Comparison of ENCODE assay signal across 24 cellular contexts in genomic region chr10:86508217-86508616, GRCh38.
"Had no signal": no experiment of that assay in that cellular context is flagged by ENCODE, and none has a peak within 500 bp of the region (broad histone marks: within the 10 kb centered on the region; RNA-seq: fewer than 3 reads in every experiment).

No MANE protein-coding gene starts in this region.

- H3K4me3 ChIP-seq: breast epithelium, esophagus muscularis mucosa, skin epidermis, testis, transverse colon, uterus had no signal

- H3K9me3 ChIP-seq: breast epithelium, esophagus muscularis mucosa, testis, transverse colon, uterus had no signal

- DNase-seq: activated CD4-positive, alpha-beta memory T cell treated with anti-CD3 and anti-CD28 coated beads, Interleukin-2, amount 10 ng/mL, durations not matched to agents 7 days and 5 days; activated CD4-positive, alpha-beta T cell treated with anti-CD3 and anti-CD28 coated beads for 1 hour; activated CD4-positive, alpha-beta T cell treated with anti-CD3 and anti-CD28 coated beads, Interleukin-2, amount 10 ng/mL, durations not matched to agents 7 days and 5 days; activated gamma-delta T cell treated with Interleukin-2 at 50 U/mL for 16 hours; activated naive CD4-positive, alpha-beta T cell treated with anti-CD3 and anti-CD28 coated beads, Interleukin-2, amount 50 U/mL, for 16 hours; activated T-cell treated with anti-CD3 and anti-CD28 coated beads, Interleukin-2, amount 50 U/mL, for 4 hours; amniotic stem cell; endodermal cell; foreskin melanocyte; left cardiac atrium; left ventricle myocardium superior; nucleus accumbens; stimulated activated CD4-positive, alpha-beta T cell treated with anti-CD3 and anti-CD28 coated beads, Interleukin-12 subunit alpha, Interleukin-12 subunit beta, amount 100 ng/mL, for 4 hours; stimulated activated CD4-positive, alpha-beta T cell treated with anti-CD3 and anti-CD28 coated beads, Interleukin-4, amount 100 ng/mL, for 1 hour; stimulated activated naive CD8-positive, alpha-beta T cell treated with anti-CD3 and anti-CD28 coated beads, Interleukin-15, Interleukin-2, amounts not matched to agents 100 U/mL and 50 U/mL, for 24 hours; T-helper 2 cell; testis; transverse colon; uterus had no signal

- H3K27ac ChIP-seq: breast epithelium, esophagus muscularis mucosa, skin epidermis, testis, transverse colon, uterus had no signal

- H3K4me1 ChIP-seq: breast epithelium had no signal

- H3K27me3 ChIP-seq: breast epithelium, esophagus muscularis mucosa, testis, transverse colon, uterus had no signal

- FAIRE-seq: astrocyte, islet of Langerhans had no signal

- H3K36me3 ChIP-seq: breast epithelium, uterus had no signal
